Comparison of ENCODE assay signal across 15 cellular contexts in genomic region chr10:110241407-110241806, GRCh38. TPM values are rescaled to one million over a fixed set of nuclear protein-coding genes. Genes with fewer than 3 reads are reported as not detected.
A peak's percentile ranks its signal among the peaks of the same experiment; 100 is the strongest.
DNase-seq lines count a peak whose midpoint lies in the region; ATAC-seq and TF ChIP-seq lines count a peak whose summit lies in the region.
"Had no signal": no experiment of that assay in that cellular context is flagged by ENCODE, and none has a peak within 500 bp of the region (broad histone marks: within the 10 kb centered on the region; RNA-seq: fewer than 3 reads in every experiment).

No MANE protein-coding gene starts in this region.

- no peak overlapping the region for H3K27ac ChIP-seq in CD4-positive, CD25-positive, alpha-beta regulatory T cell (ENCODE audit: insufficient read depth, low read length, poor library complexity, severe bottlenecking)
- H3K27ac ChIP-seq in breast epithelium: peak overlapping the region in 1 of 2 donors; percentile 45
- H3K27ac ChIP-seq: lower lobe of right lung, upper lobe of right lung had no signal

- H3K27ac Mint-ChIP-seq in CD4-positive, CD25-positive, alpha-beta regulatory T cell: peak overlapping the region in 1 of 3 donors; percentile 12
- H3K27ac Mint-ChIP-seq in central memory CD8-positive, alpha-beta T cell (ENCODE audit: low read depth): peak overlapping the region; percentile 19
- H3K27ac Mint-ChIP-seq: activated T-helper 1 cell treated with anti-CD3 and anti-CD28 coated beads, Interleukin-12 subunit alpha, Interleukin-12 subunit beta, Interleukin-2, Interleukin-4 antibody, amounts not matched to agents 30 ng/mL and 10 ng/mL and 1 ng/mL, durations not matched to agents 14 hours and 24 hours and 36 hours had no signal

- peaks cover 13% of the 10 kb centered on the region for H3K4me1 ChIP-seq in CD4-positive, CD25-positive, alpha-beta regulatory T cell (ENCODE audit: control insufficient read depth, insufficient read depth, low read length, poor library complexity, severe bottlenecking)
- H3K4me1 ChIP-seq in breast epithelium: peaks cover 4% of the 10 kb centered on the region in 2 donors
- H3K4me1 ChIP-seq: lower lobe of right lung had no signal

- no peak for TF ChIP-seq CTCF in lower leg skin (IDR thresholded peaks at IDR 0.05)
- TF ChIP-seq CTCF in breast epithelium (IDR thresholded peaks at IDR 0.05): no peak

- H3K9me3 Mint-ChIP-seq in CD4-positive, CD25-positive, alpha-beta regulatory T cell: peaks cover 0 to 5% (median 1%) of the 10 kb centered on the region in 7 donors
- no peaks in the 10 kb centered on the region for H3K9me3 Mint-ChIP-seq in central memory CD8-positive, alpha-beta T cell
- H3K9me3 Mint-ChIP-seq: activated T-helper 1 cell treated with anti-CD3 and anti-CD28 coated beads, Interleukin-12 subunit alpha, Interleukin-12 subunit beta, Interleukin-2, Interleukin-4 antibody, amounts not matched to agents 30 ng/mL and 10 ng/mL and 1 ng/mL, durations not matched to agents 14 hours and 24 hours and 36 hours had no signal

- H3K9me3 ChIP-seq in CD4-positive, CD25-positive, alpha-beta regulatory T cell (ENCODE audit: control insufficient read depth in 2 of 2, low read length in 2 of 2): no peaks in the 10 kb centered on the region
- H3K9me3 ChIP-seq in breast epithelium: no peaks in the 10 kb centered on the region
- H3K9me3 ChIP-seq: lower lobe of right lung, upper lobe of right lung had no signal

- DNase-seq in CD4-positive, CD25-positive, alpha-beta regulatory T cell: peak in 1 of 3 donors; percentile 37
- DNase-seq in central memory CD8-positive, alpha-beta T cell (ENCODE audit: low spot score in 2 of 2): no peak
- no peak for DNase-seq in MV-4-11 (lab: John Stamatoyannopoulos, UW)
- no peak for DNase-seq in lower leg skin (ENCODE audit: low spot score in 2 of 2)
- DNase-seq in DMS153 treated with DMSO at 0.1 percent for 48 hours (lab: John Stamatoyannopoulos, UW; ENCODE audit: unreplicated experiment): no peak
- DNase-seq in breast epithelium (ENCODE audit: low spot score in 2 of 2): no peak
- DNase-seq: activated CD4-positive, CD25-positive, alpha-beta regulatory T cell; lower lobe of right lung; NCI-H1092; stimulated activated CD4-positive, alpha-beta T cell treated with anti-CD3 and anti-CD28 coated beads, Interleukin-4, amount 100 ng/mL, for 24 hours; upper lobe of right lung had no signal

- ATAC-seq in CD4-positive, CD25-positive, alpha-beta regulatory T cell (ENCODE audit: low read depth in 2 of 2): peak in 1 of 2 donors; percentile 48
- ATAC-seq in GM18517 (IDR thresholded peaks at IDR 0.05; ENCODE audit: unreplicated experiment): peak; percentile 55
- ATAC-seq in HG02870 (IDR thresholded peaks at IDR 0.05; ENCODE audit: unreplicated experiment): peak; percentile 62
- ATAC-seq in central memory CD8-positive, alpha-beta T cell (replicated peaks; ENCODE audit: extremely low read depth, poor library complexity, severe bottlenecking): no peak
- ATAC-seq: lower lobe of right lung, Panc1, upper lobe of right lung had no signal

- H3K4me1 Mint-ChIP-seq in CD4-positive, CD25-positive, alpha-beta regulatory T cell: peaks cover 28 to 47% (median 34%) of the 10 kb centered on the region in 4 donors
- H3K4me1 Mint-ChIP-seq in central memory CD8-positive, alpha-beta T cell: peaks cover 18% of the 10 kb centered on the region

- H3K4me3 Mint-ChIP-seq in CD4-positive, CD25-positive, alpha-beta regulatory T cell: peak overlapping the region in 3 of 4 donors; percentile 13 to 39 (median 23)
- H3K4me3 Mint-ChIP-seq in central memory CD8-positive, alpha-beta T cell: peak overlapping the region; percentile 11
- H3K4me3 Mint-ChIP-seq: activated T-helper 1 cell treated with anti-CD3 and anti-CD28 coated beads, Interleukin-12 subunit alpha, Interleukin-12 subunit beta, Interleukin-2, Interleukin-4 antibody, amounts not matched to agents 30 ng/mL and 10 ng/mL and 1 ng/mL, durations not matched to agents 14 hours and 24 hours and 36 hours had no signal

- peaks cover 8% of the 10 kb centered on the region for H3K27me3 Mint-ChIP-seq in CD4-positive, CD25-positive, alpha-beta regulatory T cell
- H3K27me3 Mint-ChIP-seq in central memory CD8-positive, alpha-beta T cell: no peaks in the 10 kb centered on the region

- H3K36me3 ChIP-seq in CD4-positive, CD25-positive, alpha-beta regulatory T cell (ENCODE audit: control insufficient read depth, insufficient read depth, low read length): peaks cover 20% of the 10 kb centered on the region
- H3K36me3 ChIP-seq in breast epithelium: peaks cover 3% of the 10 kb centered on the region

- no peak for TF ChIP-seq POLR2A in lower leg skin (IDR thresholded peaks at IDR 0.05)
- TF ChIP-seq POLR2A in breast epithelium (IDR thresholded peaks at IDR 0.05): no peak

- intact Hi-C loops in lower leg skin (cut with DNase I; ENCODE audit: low total_unique reads) (no loop called here), breast epithelium (cut with DNase I; ENCODE audit: low total_unique reads) (no loop called here)

- peaks cover 42% of the 10 kb centered on the region for H3K36me3 Mint-ChIP-seq in CD4-positive, CD25-positive, alpha-beta regulatory T cell
- H3K36me3 Mint-ChIP-seq in central memory CD8-positive, alpha-beta T cell (ENCODE audit: insufficient read depth): peaks cover 4% of the 10 kb centered on the region

- peak overlapping the region; percentile 53 for H3K4me3 ChIP-seq in CD4-positive, CD25-positive, alpha-beta regulatory T cell (ENCODE audit: low read depth, low read length)
- H3K4me3 ChIP-seq in lower leg skin (ENCODE audit: low read depth, poor library complexity, severe bottlenecking): no peak overlapping the region
- H3K4me3 ChIP-seq in breast epithelium: no peak overlapping the region
- H3K4me3 ChIP-seq: lower lobe of right lung, upper lobe of right lung had no signal

- WGBS in lower leg skin, 2 donors: 82 to 86% methylated on average over 3 of the region's 3 CpGs

- H3K27me3 ChIP-seq in CD4-positive, CD25-positive, alpha-beta regulatory T cell (ENCODE audit: control insufficient read depth, insufficient read depth, low read length): no peaks in the 10 kb centered on the region
- H3K27me3 ChIP-seq in breast epithelium: no peaks in the 10 kb centered on the region
- H3K27me3 ChIP-seq: upper lobe of right lung had no signal

RNA-seq across cellular contexts. Expression of gene MXI1, which starts 34.0 kb away (rescaled TPM):
- total RNA-seq in CD4-positive, CD25-positive, alpha-beta regulatory T cell: 48.1 TPM
- 10 to 100 TPM; 34.2 to 56.8 (median 40.2) TPM for polyA plus RNA-seq in CD4-positive, CD25-positive, alpha-beta regulatory T cell
- total RNA-seq in lower leg skin (100 to 1,000 TPM in 2 of 4 donors, 10 to 100 TPM in 2; 83.9 to 112 (median 99.3) TPM), breast epithelium (100 to 1,000 TPM in 1 of 3 donors, 10 to 100 TPM in 2; 75.4 to 137 (median 79.5) TPM)
